1 cellular context compared by ENCODE assay signal in genomic region chr10:102401735-102402511, GRCh38.
TF ChIP-seq lines count a peak whose summit lies in the region.

No MANE protein-coding gene starts in this region.

TF ChIP-seq in HEK293, 187 proteins besides CTCF, POLR2A, EP300 and RAD21 (continued from another document):
- no peak for TF ChIP-seq PRDM10 (tag by site-specific recombination; IDR thresholded peaks at IDR 0.05)
- peak; percentile 44; the same call in 1 of the 2 replicates for TF ChIP-seq ZNF639 (tag by site-specific recombination; IDR thresholded peaks at IDR 0.05)
- TF ChIP-seq KLF8 (tag by site-specific recombination; IDR thresholded peaks at IDR 0.05), result 0 out of 2 replicates have a peak, but pooled peaks have one; percentile 25
- TF ChIP-seq ZNF394 (tag by site-specific recombination; IDR thresholded peaks at IDR 0.05; ENCODE audit: borderline replicate concordance), result peak; percentile 39; the same call in 1 of the 2 replicates
- TF ChIP-seq ZEB2 (tag by site-specific recombination; IDR thresholded peaks at IDR 0.05), result 0 out of 2 replicates have a peak, but pooled peaks have one; percentile 26
- TF ChIP-seq ZNF2 (tag by site-specific recombination; IDR thresholded peaks at IDR 0.05), result peak; percentile 57; the same call in 1 of the 2 replicates
